Comparison of ENCODE assay signal across 30 cellular contexts in the genomic region with DNA sequence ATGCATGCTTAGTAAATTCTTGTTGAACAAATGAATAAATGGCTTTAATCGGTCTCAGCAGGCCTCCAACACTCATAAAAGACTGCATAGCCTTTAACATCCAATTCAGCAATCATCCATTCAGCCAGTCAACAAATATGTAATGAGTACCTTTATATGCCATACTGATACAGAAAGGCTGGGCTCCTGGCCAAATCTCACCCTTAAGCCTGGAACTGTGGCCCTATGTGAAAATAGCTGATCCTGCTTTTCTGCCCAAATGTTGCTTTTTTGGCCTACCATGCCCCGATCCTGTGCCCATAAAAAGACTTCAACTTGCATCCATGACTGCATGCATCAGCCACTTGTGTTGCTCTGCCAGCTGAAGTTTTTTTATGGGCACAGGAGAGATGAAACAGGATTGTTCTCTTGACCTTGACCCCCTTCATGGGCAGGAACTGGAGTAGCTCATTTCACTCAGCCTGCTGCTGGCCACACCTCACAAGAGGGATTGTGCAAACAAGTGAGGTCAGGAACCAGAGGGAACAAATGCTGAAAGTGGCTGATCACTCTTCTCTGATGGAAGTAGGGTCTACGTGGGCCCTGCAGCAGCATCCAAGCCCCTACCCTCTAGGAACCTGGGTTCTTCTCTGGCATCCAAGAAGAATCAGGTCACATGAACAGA.
"Had no signal": no experiment of that assay in that cellular context is flagged by ENCODE, and none has a peak within 500 bp of the region (broad histone marks: within the 10 kb centered on the region; RNA-seq: fewer than 3 reads in every experiment).

No MANE protein-coding gene starts in this region.

- H3K4me1 ChIP-seq: ascending aorta, colonic mucosa, neural progenitor cell, parathyroid adenoma, psoas muscle, suprapubic skin, tibial nerve had no signal

- H3K27ac Mint-ChIP-seq: activated CD4-positive, alpha-beta memory T cell treated with anti-CD3 and anti-CD28 coated beads, Interleukin-2, amount 10 ng/mL, durations not matched to agents 7 days and 5 days; activated CD4-positive, alpha-beta T cell treated with anti-CD3 and anti-CD28 coated beads, Interleukin-2, amount 10 ng/mL, durations not matched to agents 7 days and 5 days; activated naive CD4-positive, alpha-beta T cell treated with anti-CD3 and anti-CD28 coated beads, Interleukin-2, amount 10 ng/mL, durations not matched to agents 7 days and 5 days; activated naive CD8-positive, alpha-beta T cell treated with anti-CD3 and anti-CD28 coated beads, Interleukin-2, amount 10 ng/mL, durations not matched to agents 7 days and 5 days; activated T-cell treated with anti-CD3 and anti-CD28 coated beads, Interleukin-2, amount 50 U/mL, for 24 hours; brain; mesothelial cell of epicardium; natural killer cell; neural progenitor cell; T-helper 17 cell; WTC11 had no signal

- H3K4me3 Mint-ChIP-seq: activated CD4-positive, alpha-beta memory T cell treated with anti-CD3 and anti-CD28 coated beads, Interleukin-2, amount 10 ng/mL, durations not matched to agents 7 days and 5 days; activated CD4-positive, alpha-beta T cell treated with anti-CD3 and anti-CD28 coated beads, Interleukin-2, amount 10 ng/mL, durations not matched to agents 7 days and 5 days; activated naive CD4-positive, alpha-beta T cell treated with anti-CD3 and anti-CD28 coated beads, Interleukin-2, amount 10 ng/mL, durations not matched to agents 7 days and 5 days; activated naive CD8-positive, alpha-beta T cell treated with anti-CD3 and anti-CD28 coated beads, Interleukin-2, amount 10 ng/mL, durations not matched to agents 7 days and 5 days; activated T-cell treated with anti-CD3 and anti-CD28 coated beads, Interleukin-2, amount 50 U/mL, for 24 hours; brain; mesothelial cell of epicardium; natural killer cell; neural progenitor cell; T-helper 17 cell; WTC11 had no signal

- H3K27ac ChIP-seq: ascending aorta, cardiac muscle cell, colonic mucosa, dorsolateral prefrontal cortex, neural progenitor cell, parathyroid adenoma, psoas muscle, suprapubic skin, tibial nerve had no signal

- H3K27me3 ChIP-seq: ascending aorta, cardiac muscle cell, colonic mucosa, neural progenitor cell, tibial nerve had no signal

- DNase-seq: activated CD4-positive, alpha-beta memory T cell treated with anti-CD3 and anti-CD28 coated beads, Interleukin-2, amount 10 ng/mL, durations not matched to agents 7 days and 5 days; activated CD4-positive, alpha-beta T cell treated with anti-CD3 and anti-CD28 coated beads for 1 hour; activated CD4-positive, alpha-beta T cell treated with anti-CD3 and anti-CD28 coated beads, Interleukin-2, amount 10 ng/mL, durations not matched to agents 7 days and 5 days; activated CD8-positive, alpha-beta memory T cell treated with anti-CD3 and anti-CD28 coated beads, Interleukin-2, amount 50 U/mL, for 48 hours; activated gamma-delta T cell; activated naive CD4-positive, alpha-beta T cell treated with anti-CD3 and anti-CD28 coated beads, Interleukin-2, amount 10 ng/mL, durations not matched to agents 7 days and 5 days; activated naive CD8-positive, alpha-beta T cell treated with anti-CD3 and anti-CD28 coated beads, Interleukin-2, amount 10 ng/mL, durations not matched to agents 7 days and 5 days; activated T-cell treated with anti-CD3 and anti-CD28 coated beads, Interleukin-2, amount 50 U/mL, for 24 hours; cerebellar nuclear complex; colonic mucosa; dorsolateral prefrontal cortex; effector memory CD4-positive, alpha-beta T cell; kidney glomerular epithelial cell; left ventricle myocardium superior; natural killer cell; occipital lobe; psoas muscle; stimulated activated CD4-positive, alpha-beta T cell treated with anti-CD3 and anti-CD28 coated beads, Interleukin-2, amount 100 ng/mL, for 24 hours; stimulated activated naive CD4-positive, alpha-beta T cell; T-helper 17 cell had no signal

- H3K9me3 ChIP-seq: ascending aorta, colonic mucosa, psoas muscle, suprapubic skin, tibial nerve had no signal

- ATAC-seq: left ventricle myocardium superior, natural killer cell, psoas muscle, T-helper 17 cell, WTC11 had no signal

- H3K36me3 Mint-ChIP-seq: activated naive CD4-positive, alpha-beta T cell treated with anti-CD3 and anti-CD28 coated beads, Interleukin-2, amount 10 ng/mL, durations not matched to agents 7 days and 5 days; activated naive CD8-positive, alpha-beta T cell treated with anti-CD3 and anti-CD28 coated beads, Interleukin-2, amount 10 ng/mL, durations not matched to agents 7 days and 5 days; brain; mesothelial cell of epicardium; natural killer cell; neural progenitor cell; WTC11 had no signal

- H3K27me3 Mint-ChIP-seq: activated CD4-positive, alpha-beta T cell treated with anti-CD3 and anti-CD28 coated beads, Interleukin-2, amount 10 ng/mL, durations not matched to agents 7 days and 5 days; activated naive CD4-positive, alpha-beta T cell treated with anti-CD3 and anti-CD28 coated beads, Interleukin-2, amount 10 ng/mL, durations not matched to agents 7 days and 5 days; activated naive CD8-positive, alpha-beta T cell treated with anti-CD3 and anti-CD28 coated beads, Interleukin-2, amount 10 ng/mL, durations not matched to agents 7 days and 5 days had no signal

- H3K36me3 ChIP-seq: ascending aorta, cardiac muscle cell, colonic mucosa, neural progenitor cell, suprapubic skin, tibial nerve had no signal

- H3K9me3 Mint-ChIP-seq: activated CD4-positive, alpha-beta memory T cell treated with anti-CD3 and anti-CD28 coated beads, Interleukin-2, amount 10 ng/mL, durations not matched to agents 7 days and 5 days; activated CD4-positive, alpha-beta T cell treated with anti-CD3 and anti-CD28 coated beads, Interleukin-2, amount 10 ng/mL, durations not matched to agents 7 days and 5 days; activated naive CD4-positive, alpha-beta T cell treated with anti-CD3 and anti-CD28 coated beads, Interleukin-2, amount 10 ng/mL, durations not matched to agents 7 days and 5 days; activated naive CD8-positive, alpha-beta T cell treated with anti-CD3 and anti-CD28 coated beads, Interleukin-2, amount 10 ng/mL, durations not matched to agents 7 days and 5 days; activated T-cell treated with anti-CD3 and anti-CD28 coated beads, Interleukin-2, amount 50 U/mL, for 24 hours; mesothelial cell of epicardium; natural killer cell; neural progenitor cell; WTC11 had no signal

- H3K4me1 Mint-ChIP-seq: activated CD4-positive, alpha-beta memory T cell treated with anti-CD3 and anti-CD28 coated beads, Interleukin-2, amount 10 ng/mL, durations not matched to agents 7 days and 5 days; activated CD4-positive, alpha-beta T cell treated with anti-CD3 and anti-CD28 coated beads, Interleukin-2, amount 10 ng/mL, durations not matched to agents 7 days and 5 days; activated naive CD4-positive, alpha-beta T cell treated with anti-CD3 and anti-CD28 coated beads, Interleukin-2, amount 10 ng/mL, durations not matched to agents 7 days and 5 days; activated naive CD8-positive, alpha-beta T cell treated with anti-CD3 and anti-CD28 coated beads, Interleukin-2, amount 10 ng/mL, durations not matched to agents 7 days and 5 days; brain; mesothelial cell of epicardium; natural killer cell; neural progenitor cell; T-helper 17 cell; WTC11 had no signal

- H3K4me3 ChIP-seq: ascending aorta, cardiac muscle cell, colonic mucosa, dorsolateral prefrontal cortex, neural progenitor cell, psoas muscle, smooth muscle cell, suprapubic skin, tibial nerve had no signal
